37 cellular contexts compared by ENCODE assay signal in genomic region chr11:13958596-13958995, GRCh38. TPM values are rescaled to one million over a fixed set of nuclear protein-coding genes. Genes with fewer than 3 reads are reported as not detected.
"Had no signal": no experiment of that assay in that cellular context is flagged by ENCODE, and none has a peak within 500 bp of the region (broad histone marks: within the 10 kb centered on the region; RNA-seq: fewer than 3 reads in every experiment).

No MANE protein-coding gene starts in this region.

- H3K36me3 Mint-ChIP-seq: activated CD4-positive, alpha-beta memory T cell treated with anti-CD3 and anti-CD28 coated beads for 36 hours; brain had no signal

- H3K27ac Mint-ChIP-seq: activated B cell treated with CpG ODN at 0.5 μM for 24 hours; activated CD4-positive, alpha-beta memory T cell treated with anti-CD3 and anti-CD28 coated beads for 36 hours; activated naive CD4-positive, alpha-beta T cell treated with anti-CD3 and anti-CD28 coated beads for 36 hours; activated naive CD8-positive, alpha-beta T cell; activated naive CD8-positive, alpha-beta T cell treated with anti-CD3 and anti-CD28 coated beads, Interleukin-2, amount 50 U/mL, for 24 hours; activated T-helper 1 cell treated with anti-CD3 and anti-CD28 coated beads, Interleukin-12 subunit alpha, Interleukin-12 subunit beta, Interleukin-2, Interleukin-4 antibody, amounts not matched to agents 30 ng/mL and 10 ng/mL and 1 ng/mL, durations not matched to agents 14 hours and 24 hours and 36 hours; brain had no signal

- H3K36me3 ChIP-seq: MG63, Peyer's patch had no signal

- H3K9me3 Mint-ChIP-seq: activated B cell treated with CpG ODN at 0.5 μM for 24 hours; activated CD4-positive, alpha-beta memory T cell treated with anti-CD3 and anti-CD28 coated beads for 36 hours; activated naive CD4-positive, alpha-beta T cell treated with anti-CD3 and anti-CD28 coated beads for 36 hours; activated naive CD8-positive, alpha-beta T cell treated with anti-CD3 and anti-CD28 coated beads, Interleukin-2, amount 50 U/mL, for 24 hours; activated T-cell treated with anti-CD3 and anti-CD28 coated beads, Interleukin-2, amount 50 U/mL, for 4 hours; activated T-helper 1 cell treated with anti-CD3 and anti-CD28 coated beads, Interleukin-12 subunit alpha, Interleukin-12 subunit beta, Interleukin-2, Interleukin-4 antibody, amounts not matched to agents 30 ng/mL and 10 ng/mL and 1 ng/mL, durations not matched to agents 14 hours and 24 hours and 36 hours had no signal

- H3K4me3 Mint-ChIP-seq: activated B cell treated with CpG ODN at 0.5 μM for 24 hours; activated CD4-positive, alpha-beta memory T cell treated with anti-CD3 and anti-CD28 coated beads for 36 hours; activated naive CD4-positive, alpha-beta T cell treated with anti-CD3 and anti-CD28 coated beads for 36 hours; activated naive CD8-positive, alpha-beta T cell; activated naive CD8-positive, alpha-beta T cell treated with anti-CD3 and anti-CD28 coated beads, Interleukin-2, amount 50 U/mL, for 24 hours; activated T-cell treated with anti-CD3 and anti-CD28 coated beads, Interleukin-2, amount 50 U/mL, for 4 hours; activated T-helper 1 cell treated with anti-CD3 and anti-CD28 coated beads, Interleukin-12 subunit alpha, Interleukin-12 subunit beta, Interleukin-2, Interleukin-4 antibody, amounts not matched to agents 30 ng/mL and 10 ng/mL and 1 ng/mL, durations not matched to agents 14 hours and 24 hours and 36 hours had no signal

- DNase-seq: activated B cell treated with CpG ODN at 0.5 μM for 24 hours; activated CD4-positive, alpha-beta memory T cell treated with anti-CD3 and anti-CD28 coated beads for 36 hours; activated CD4-positive, alpha-beta T cell treated with anti-CD3 and anti-CD28 coated beads for 4 hours; activated CD4-positive, alpha-beta T cell treated with anti-CD3 and anti-CD28 coated beads, Interleukin-2, amount 50 U/mL, for 1 hour; activated CD4-positive, CD25-positive, alpha-beta regulatory T cell treated with anti-CD3 and anti-CD28 coated beads, Interleukin-2, amount 50 U/mL, for 72 hours; activated CD8-positive, alpha-beta memory T cell treated with anti-CD3 and anti-CD28 coated beads, Interleukin-2, amount 50 U/mL, for 4 hours; activated gamma-delta T cell treated with Interleukin-2 at 50 U/mL for 16 hours; activated naive CD4-positive, alpha-beta T cell treated with anti-CD3 and anti-CD28 coated beads for 36 hours; activated naive CD8-positive, alpha-beta T cell treated with anti-CD3 and anti-CD28 coated beads, Interleukin-2, amount 50 U/mL, for 24 hours; activated T-cell treated with anti-CD3 and anti-CD28 coated beads for 4 hours; activated T-cell treated with anti-CD3 and anti-CD28 coated beads, Interleukin-2, amount 50 U/mL, for 4 hours; anterior cingulate cortex; IMR-90; Kasumi-1; KBM-7; MG63; NCI-H1048; NCI-H1436 treated with DMSO at 0.1 percent for 48 hours; NCI-H1694 treated with DMSO at 0.1 percent for 48 hours; NCI-H2029 treated with DMSO at 0.1 percent for 48 hours; NCI-H2107; NCI-H226; NCI-H526; NK-92 treated with Interleukin-12 subunit alpha and Interleukin-12 subunit beta, amount 100 ng/mL, for 24 hours; PC-3; Peyer's patch; RPMI8226; SHP77 treated with DMSO at 0.1 percent for 48 hours; SW 1271; T-helper 1 cell; T-helper 2 cell; T-helper 9 cell had no signal

- H3K27me3 ChIP-seq: Peyer's patch had no signal

- H3K4me3 ChIP-seq: MG63, Peyer's patch, SJSA1 had no signal

- H3K9me3 ChIP-seq: MG63, Peyer's patch, SJSA1 had no signal

- ATAC-seq: activated naive CD8-positive, alpha-beta T cell treated with anti-CD3 and anti-CD28 coated beads, Interleukin-2, amount 50 U/mL, for 24 hours; activated T-cell treated with anti-CD3 and anti-CD28 coated beads, Interleukin-2, amount 50 U/mL, for 4 hours; PC-3 had no signal

- H3K27ac ChIP-seq: Peyer's patch, SJSA1, VCaP had no signal

RNA-seq across cellular contexts. Expression of gene SPON1, which starts 3.9 kb away (rescaled TPM):
- total RNA-seq: activated B cell treated with CpG ODN at 0.5 μM for 24 hours, PC-3 had no signal
